ENCODE assay signal across 11 cellular contexts in the genomic region with DNA sequence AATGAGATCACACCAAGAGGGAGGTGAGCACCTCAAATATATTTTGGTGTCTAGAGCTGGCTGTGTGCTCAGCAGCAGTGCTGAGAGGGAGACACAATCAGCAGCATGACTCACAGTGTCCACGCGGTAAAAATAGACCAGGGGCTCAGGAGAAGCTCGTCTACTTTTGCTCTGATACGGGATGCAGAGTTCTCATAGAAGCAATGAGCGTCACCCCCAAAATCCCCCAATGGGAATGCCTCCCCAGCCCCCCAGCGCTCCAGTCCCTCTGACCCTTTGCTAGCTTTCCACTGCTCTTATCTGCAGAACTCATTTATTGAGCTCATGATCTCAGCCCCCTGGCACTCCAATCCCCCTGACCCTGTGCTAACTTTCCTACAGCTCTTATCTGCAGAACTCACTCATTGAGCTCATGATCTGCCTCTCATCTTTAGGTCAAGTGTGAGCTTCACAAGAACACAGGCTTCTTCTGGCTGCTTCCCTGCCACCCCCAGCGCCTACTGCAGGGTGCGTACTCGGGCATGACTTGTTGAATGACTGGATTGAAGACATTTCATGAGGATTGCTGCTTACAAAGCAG. TPM values are rescaled to one million over a fixed set of nuclear protein-coding genes. Genes with fewer than 3 reads are reported as not detected.
DNase-seq lines count a peak whose midpoint lies in the region; ATAC-seq, FAIRE-seq and TF ChIP-seq lines count a peak whose summit lies in the region.
"Had no signal": no experiment of that assay in that cellular context is flagged by ENCODE, and none has a peak within 500 bp of the region (broad histone marks: within the 10 kb centered on the region; RNA-seq: fewer than 3 reads in every experiment).

No MANE protein-coding gene starts in this region.

- no peaks in the 10 kb centered on the region for H3K9me3 Mint-ChIP-seq in HFFc6
- H3K9me3 Mint-ChIP-seq: nephron had no signal

- DNase-seq in HFFc6 = peak; percentile 47
- peak; percentile 69 for DNase-seq in cerebellar cortex (ENCODE audit: low spot score)
- DNase-seq in kidney = peak; percentile 74
- DNase-seq in NCI-H524 treated with DMSO at 0.1 percent for 48 hours (lab: John Stamatoyannopoulos, UW) = no peak
- no peak for DNase-seq in activated CD4-positive, alpha-beta T cell treated with anti-CD3 and anti-CD28 coated beads for 1 hour
- no peak for DNase-seq in mucosa of descending colon
- DNase-seq: DMS 273 treated with DMSO at 0.1 percent for 48 hours, PC-3 had no signal

- H3K36me3 Mint-ChIP-seq in HFFc6 (ENCODE audit: low read depth) = no peaks in the 10 kb centered on the region

- H3K4me3 ChIP-seq in kidney (ENCODE audit: low read length in 2 of 2) = no peak overlapping the region
- no peak overlapping the region for H3K4me3 ChIP-seq in mucosa of descending colon

- H3K27me3 Mint-ChIP-seq in HFFc6 (ENCODE audit: insufficient read depth) = peaks cover 21% of the 10 kb centered on the region

- H3K27ac ChIP-seq in kidney (ENCODE audit: low read depth in 2 of 2, low read length in 2 of 2) (no peak overlapping the region), temporal lobe (ENCODE audit: low read depth, low read length) (peak overlapping the region; percentile 91)

- H3K4me3 Mint-ChIP-seq in HFFc6 = no peak overlapping the region; the same call in 1 of the 2 replicates
- H3K4me3 Mint-ChIP-seq: nephron had no signal

- FAIRE-seq in kidney (lab: Jason Lieb, UNC) = no peak

- H3K9ac ChIP-seq in kidney (ENCODE audit: low read length in 2 of 2) = no peak overlapping the region

- no peak for ATAC-seq in mucosa of descending colon
- ATAC-seq: PC-3 had no signal

- H3K9me3 ChIP-seq in kidney (ENCODE audit: control insufficient read depth in 1 of 2, low read length in 2 of 2) = no peaks in the 10 kb centered on the region
- H3K9me3 ChIP-seq in mucosa of descending colon = no peaks in the 10 kb centered on the region

- peak overlapping the region; percentile 79 for H3K27ac Mint-ChIP-seq in HFFc6
- H3K27ac Mint-ChIP-seq: nephron had no signal

- TF ChIP-seq CTCF in HFFc6 (IDR thresholded peaks at IDR 0.05) = 0 out of 2 replicates have a peak, but pooled peaks have one; percentile 9
- no peak for TF ChIP-seq CTCF in kidney (IDR thresholded peaks at IDR 0.05; ENCODE audit: borderline replicate concordance, extremely low read depth, insufficient read depth)
- no peak for TF ChIP-seq CTCF in mucosa of descending colon (IDR thresholded peaks at IDR 0.05)

- H3K4me1 ChIP-seq in kidney (ENCODE audit: control insufficient read depth in 1 of 2, insufficient read depth in 1 of 2, low read depth in 1 of 2, low read length in 2 of 2) (peaks cover 0 to 2% of the 10 kb centered on the region in 2 donors), mucosa of descending colon (ENCODE audit: low read depth) (no peaks in the 10 kb centered on the region)

- H3K36me3 ChIP-seq in kidney (ENCODE audit: control insufficient read depth in 1 of 2, insufficient read depth in 2 of 2, low read length in 2 of 2) (no peaks in the 10 kb centered on the region), mucosa of descending colon (ENCODE audit: low read depth) (no peaks in the 10 kb centered on the region)

- H3K4me1 Mint-ChIP-seq in HFFc6 (ENCODE audit: low read depth) = peaks cover 22% of the 10 kb centered on the region

- intact Hi-C loops in kidney (cut with DNase I) = no loop called here
- intact Hi-C loops in mucosa of descending colon (cut with DNase I, micrococcal nuclease) = no loop called here

RNA-seq across cellular contexts. Expression of a gene that starts 34.0 kb away (rescaled TPM):
- under 1 TPM in 2 of 6 experiments, not detected in 4; 0.14 to 0.31 TPM for total RNA-seq in HFFc6 (2021; fragmentation: NEBNext Ultra II Directional; extraction: Animal tissue kit (Norgen Biotek cat#: 25700))
- 5.4 TPM for total RNA-seq in kidney
- polyA plus RNA-seq in kidney (ENCODE audit: insufficient read depth, low read depth, low replicate concordance) = 8.2 TPM
- total RNA-seq in temporal lobe = 16.7 TPM
- total RNA-seq in mucosa of descending colon = under 1 TPM; 0.12 to 0.46 (median 0.35) TPM
- total RNA-seq: M059J, PC-3 had no signal

Comparison
In these comparisons a context has a peak if more than half of its experiments do, and no peak if none do; other contexts are left out.
1. DNase-seq: peak in HFFc6 (single experiment), cerebellar cortex (single experiment) and kidney (single experiment); none in NCI-H524 treated with DMSO at 0.1 percent for 48 hours (single experiment), activated CD4-positive, alpha-beta T cell treated with anti-CD3 and anti-CD28 coated beads for 1 hour (single experiment) and mucosa of descending colon (0 of 3).